Comparison of ENCODE assay signal across 15 cellular contexts in the genomic region with DNA sequence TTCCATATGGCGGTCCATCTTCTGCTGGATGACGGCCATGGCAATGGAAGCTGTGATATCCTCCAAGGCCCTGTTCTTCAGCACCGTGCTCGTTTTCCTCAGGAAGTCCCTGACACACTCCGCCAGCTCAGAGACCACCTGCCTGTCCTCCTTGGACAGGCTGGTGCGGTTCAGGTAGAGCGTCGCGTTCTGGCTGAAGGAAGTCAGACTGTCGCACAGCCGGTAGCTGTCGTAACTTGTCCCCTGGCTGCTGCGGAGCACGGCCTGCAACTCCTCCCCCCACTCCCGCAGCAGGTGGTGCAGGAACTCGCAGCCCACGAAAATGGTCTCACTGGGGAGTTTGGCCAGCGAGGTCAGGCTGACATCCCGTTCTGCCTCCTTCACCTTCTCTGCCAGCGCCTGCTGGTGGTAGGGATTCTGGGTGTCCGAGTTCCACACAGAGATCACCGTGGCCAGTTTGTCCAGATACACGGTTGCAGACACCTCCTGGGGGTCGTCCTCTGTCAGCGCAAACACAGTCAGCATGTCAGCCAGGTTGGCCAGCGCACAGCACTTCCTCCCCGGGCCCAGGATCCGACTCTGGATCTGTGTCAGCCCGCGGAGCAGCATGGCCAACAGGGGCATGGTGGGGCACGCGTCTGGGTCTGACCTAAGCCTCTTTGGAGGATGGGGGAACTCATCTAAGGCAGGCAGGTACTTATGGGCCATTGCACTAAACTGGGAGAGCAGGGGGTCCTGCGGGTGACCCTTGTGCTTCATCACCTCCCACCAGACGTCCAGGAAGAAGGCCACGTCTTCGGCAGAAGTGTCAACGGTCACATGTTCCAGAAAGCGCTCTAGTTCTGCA. TPM values are rescaled to one million over a fixed set of nuclear protein-coding genes. Genes with fewer than 3 reads are reported as not detected.
DNase-seq lines count a peak whose midpoint lies in the region; ATAC-seq, FAIRE-seq and TF ChIP-seq lines count a peak whose summit lies in the region.
"Had no signal": no experiment of that assay in that cellular context is flagged by ENCODE, and none has a peak within 500 bp of the region (broad histone marks: within the 10 kb centered on the region; RNA-seq: fewer than 3 reads in every experiment).

No MANE protein-coding gene starts in this region.

- H3K4me3 ChIP-seq in GM12878 (no peak overlapping the region), neural cell (ENCODE audit: low read length) (no peak overlapping the region), esophagus squamous epithelium (no peak overlapping the region)
- H3K4me3 ChIP-seq: GM23338 had no signal

- no peak for DNase-seq in stimulated activated naive CD8-positive, alpha-beta T cell treated with anti-CD3 and anti-CD28 coated beads, Interleukin-15, amount 100 ng/mL, for 72 hours
- no peak for DNase-seq in stimulated activated naive CD8-positive, alpha-beta T cell treated with anti-CD3 and anti-CD28 coated beads, Interleukin-15, Interleukin-2, amounts not matched to agents 100 U/mL and 50 U/mL, for 24 hours
- DNase-seq in GM12878 (ENCODE audit: low read depth, low spot score) (no peak), esophagus squamous epithelium (lab: John Stamatoyannopoulos, UW) (no peak)
- DNase-seq: 8988T; AML-193; Calu3; CD4-positive, alpha-beta T cell; DMS 273 treated with DMSO at 0.1 percent for 48 hours; H7 had no signal

- H3K9me3 Mint-ChIP-seq in stimulated activated naive CD8-positive, alpha-beta T cell treated with anti-CD3 and anti-CD28 coated beads, Interleukin-15, amount 100 ng/mL, for 72 hours, result peaks cover 7 to 10% of the 10 kb centered on the region in 2 donors
- H3K9me3 Mint-ChIP-seq: CD4-positive, alpha-beta T cell had no signal

- no peak for FAIRE-seq in GM12878 (lab: Jason Lieb, UNC)
- FAIRE-seq: GM12892 had no signal

- H2AFZ ChIP-seq in GM12878 (ENCODE audit: control insufficient read depth, low read depth, low read length) (no peak overlapping the region), neural cell (ENCODE audit: low read depth, low read length) (no peak overlapping the region)
- H2AFZ ChIP-seq: GM23338 had no signal

- RAD21 ChIA-PET in GM12878 (lab: Charles Lee; ENCODE audit: unreplicated experiment), result no interaction called here

- H3K4me1 Mint-ChIP-seq in stimulated activated naive CD8-positive, alpha-beta T cell treated with anti-CD3 and anti-CD28 coated beads, Interleukin-15, amount 100 ng/mL, for 72 hours, result peaks cover 60% of the 10 kb centered on the region

- no peak for ATAC-seq in stimulated activated naive CD8-positive, alpha-beta T cell treated with anti-CD3 and anti-CD28 coated beads, Interleukin-15, amount 100 ng/mL, for 72 hours
- no peak for ATAC-seq in stimulated activated naive CD8-positive, alpha-beta T cell treated with anti-CD3 and anti-CD28 coated beads, Interleukin-15, Interleukin-2, amounts not matched to agents 100 U/mL and 50 U/mL, for 24 hours
- ATAC-seq in GM12878 (no peak), HG03045 (IDR thresholded peaks at IDR 0.05; ENCODE audit: unreplicated experiment) (no peak), HG02759 (IDR thresholded peaks at IDR 0.05; ENCODE audit: unreplicated experiment) (no peak)
- ATAC-seq: GM23338 had no signal

- no peak overlapping the region for H3K4me2 ChIP-seq in GM12878 (ENCODE audit: control insufficient read depth, insufficient read depth)
- H3K4me2 ChIP-seq in neural cell (ENCODE audit: low read length), result no peak overlapping the region
- H3K4me2 ChIP-seq: GM23338 had no signal

- H3K36me3 ChIP-seq in GM12878 (ENCODE audit: control insufficient read depth in 2 of 2, insufficient read depth in 2 of 2, low read length in 1 of 2), result peaks cover 32 to 33% of the 10 kb centered on the region in 2 experiments
- no peaks in the 10 kb centered on the region for H3K36me3 ChIP-seq in neural cell (ENCODE audit: insufficient read depth, low read length)
- H3K36me3 ChIP-seq in esophagus squamous epithelium, result peaks cover 16 to 65% (median 26%) of the 10 kb centered on the region in 3 donors

- H3K27me3 Mint-ChIP-seq in stimulated activated naive CD8-positive, alpha-beta T cell treated with anti-CD3 and anti-CD28 coated beads, Interleukin-15, amount 100 ng/mL, for 72 hours, result no peaks in the 10 kb centered on the region
- H3K27me3 Mint-ChIP-seq: CD4-positive, alpha-beta T cell had no signal

- H3K9ac ChIP-seq in GM12878 (ENCODE audit: control insufficient read depth, insufficient read depth, low read length) (no peak overlapping the region), neural cell (ENCODE audit: low read length) (no peak overlapping the region)

- TF ChIP-seq EP300 in GM12878 (IDR thresholded peaks at IDR 0.05; ENCODE audit: borderline replicate concordance in 1 of 2, control insufficient read depth in 1 of 2, low read depth in 2 of 2, low read length in 2 of 2), result no peak
- no peak for TF ChIP-seq EP300 in neural cell (conservative IDR thresholded peaks at IDR 0.05; ENCODE audit: poor library complexity, severe bottlenecking)

- H3K4me1 ChIP-seq in GM12878 (ENCODE audit: control insufficient read depth, insufficient read depth, low read length), result peaks cover 4% of the 10 kb centered on the region; the same call in 1 of the 2 replicates
- peaks cover 10 to 25% (median 13%) of the 10 kb centered on the region in 3 donors for H3K4me1 ChIP-seq in esophagus squamous epithelium

- H3K4me3 Mint-ChIP-seq in stimulated activated naive CD8-positive, alpha-beta T cell treated with anti-CD3 and anti-CD28 coated beads, Interleukin-15, amount 100 ng/mL, for 72 hours, result no peak overlapping the region
- H3K4me3 Mint-ChIP-seq: GM23338 had no signal

- H4K20me1 ChIP-seq in GM12878 (ENCODE audit: control insufficient read depth, insufficient read depth), result no peaks in the 10 kb centered on the region
- H4K20me1 ChIP-seq in neural cell (ENCODE audit: insufficient read depth), result no peaks in the 10 kb centered on the region

- intact Hi-C loops in GM12878 (cut with micrococcal nuclease; ENCODE audit: unreplicated experiment) (no loop called here), esophagus squamous epithelium (cut with DNase I) (no loop called here)

- no peaks in the 10 kb centered on the region for H3K9me2 ChIP-seq in neural cell (ENCODE audit: insufficient read depth, low read length)

- SMC1A ChIA-PET in GM12878 (lab: Charles Lee; ENCODE audit: uncharacterized antibody, unreplicated experiment), result no interaction called here

- TF ChIP-seq POLR2A in GM12878 (IDR thresholded peaks at IDR 0.05; ENCODE audit: low read depth, low read length), result peak; percentile 57
- TF ChIP-seq POLR2A in esophagus squamous epithelium (IDR thresholded peaks at IDR 0.05), result no peak

- H3K9me3 ChIP-seq in GM12878 (replicated peaks; ENCODE audit: control insufficient read depth, insufficient read depth, low read length) (peaks cover 3% of the 10 kb centered on the region; the same call in 1 of the 3 replicates), neural cell (ENCODE audit: low read length) (no peaks in the 10 kb centered on the region), esophagus squamous epithelium (no peaks in the 10 kb centered on the region)

- peak overlapping the region; percentile 38 to 40 for H3K27ac Mint-ChIP-seq in stimulated activated naive CD8-positive, alpha-beta T cell treated with anti-CD3 and anti-CD28 coated beads, Interleukin-15, amount 100 ng/mL, for 72 hours
- H3K27ac Mint-ChIP-seq: CD4-positive, alpha-beta T cell; GM23338 had no signal

- H3K79me2 ChIP-seq in GM12878 (ENCODE audit: control insufficient read depth, insufficient read depth, low read length) (peaks cover 44% of the 10 kb centered on the region), neural cell (replicated peaks; ENCODE audit: insufficient read depth, low read length) (peaks cover 22% of the 10 kb centered on the region)

- in situ Hi-C loops in GM12878 (cut with MboI), result no loop called here

- POLR2A ChIA-PET in GM12878 (lab: Charles Lee), result no interaction called here

- H3K27ac ChIP-seq in GM12878 (ENCODE audit: control insufficient read depth, insufficient read depth), result no peak overlapping the region
- no peak overlapping the region for H3K27ac ChIP-seq in neural cell (ENCODE audit: low read length)
- no peak overlapping the region for H3K27ac ChIP-seq in esophagus squamous epithelium

- TF ChIP-seq CTCF in GM12878 (IDR thresholded peaks at IDR 0.05 in 2 of 3, conservative IDR thresholded peaks at IDR 0.05 in 1 of 3; ENCODE audit: control insufficient read depth in 2 of 3, extremely low read depth in 1 of 3, insufficient read depth in 1 of 3, low read depth in 3 of 3, low read length in 3 of 3), result no peak
- TF ChIP-seq CTCF in neural cell (IDR thresholded peaks at IDR 0.05; ENCODE audit: poor library complexity, severe bottlenecking), result no peak
- no peak for TF ChIP-seq CTCF in esophagus squamous epithelium (IDR thresholded peaks at IDR 0.05)

- CTCF ChIA-PET in GM12878 (lab: Yijun Ruan, JAX), result interaction anchor here (0.7 kb wide), 1 partner anchor 9 kb away, joined by 5 read pairs; no protein-coding TSS in a partner anchor

- H3K27me3 ChIP-seq in GM12878 (replicated peaks in 1 of 2; ENCODE audit: control insufficient read depth in 2 of 2, insufficient read depth in 2 of 2, low read length in 1 of 2) (no peaks in the 10 kb centered on the region), neural cell (ENCODE audit: insufficient read depth, low read depth, low read length) (no peaks in the 10 kb centered on the region), esophagus squamous epithelium (no peaks in the 10 kb centered on the region)

- TF ChIP-seq RAD21 in GM12878 (IDR thresholded peaks at IDR 0.05; ENCODE audit: insufficient read depth, low read depth, low read length) (no peak), neural cell (conservative IDR thresholded peaks at IDR 0.05) (no peak)

- 94% methylated on average over 37 of the region's 38 CpGs for WGBS in GM12878 (ENCODE audit: insufficient coverage, insufficient replicate concordance, low lambda C conversion rate, missing lambda C conversion rate)
- 83 to 86% methylated on average over 23 to 27 of the region's 38 CpGs for WGBS in esophagus squamous epithelium, 2 donors

- BruUV-seq in GM12878 (replicated peaks; lab: Mats Ljungman, UMichigan), result no TSS peak

- no peaks in the 10 kb centered on the region for H3F3A ChIP-seq in neural cell (ENCODE audit: insufficient read depth, low read length, poor library complexity, severe bottlenecking)

RNA-seq across cellular contexts. Expression of gene GEMIN4, which starts 5.1 kb away (rescaled TPM):
- total RNA-seq in GM12878 (2013; cell fraction: nucleolus; rRNA removed), result 28.8 and 31.2 TPM in 2 replicates
- 32.9 and 37.3 TPM in 2 replicates for total RNA-seq in GM12878 (2014; rRNA removed)
- 10.1 and 11.9 TPM in 2 replicates for total RNA-seq in GM12878 (2014; rRNA removed; fragmentation: Illumina TruSeq; extraction: Trizol)
- 47.7 and 49.1 TPM in 2 replicates for total RNA-seq in GM12878 (2021)
- polyA plus RNA-seq in GM12878 (2011; ENCODE audit: low read depth), result 13.8 TPM
- 7.0 and 31.6 TPM in 2 replicates for polyA plus RNA-seq in GM12878 (2011; rRNA removed)
- polyA plus RNA-seq in GM12878 (2011; cell fraction: cytosol; rRNA removed), result 24.3 and 27.8 TPM in 2 replicates
- polyA plus RNA-seq in GM12878 (2011; cell fraction: nucleus; rRNA removed), result 40.0 and 46.3 TPM in 2 replicates
- 20.9 and 22.6 TPM in 2 replicates for polyA plus RNA-seq in GM12878 (2012)
- 28.0 and 48.2 TPM in 2 replicates for polyA plus RNA-seq in GM12878 (2014; fragmentation: Illumina TruSeq; extraction: Trizol)
- 1 to 10 TPM; 2.4 to 5.0 TPM for polyA plus RNA-seq in GM12878 (2014; fragmentation: Nextera tagmentation; extraction: Ambion mirVana)
- polyA plus RNA-seq in GM12878 (2014; rRNA removed), result 27.3 and 33.1 TPM in 2 replicates
- 10 to 100 TPM; 53.3 to 55.6 TPM for polyA plus RNA-seq in GM12878 (2016; fragmentation: Nextera tagmentation; extraction: Ambion mirVana)
- polyA minus RNA-seq in GM12878 (2011; rRNA and poly(A)+ RNA removed), result 29.4 and 35.0 TPM in 2 replicates
- 10.4 and 15.1 TPM in 2 replicates for polyA minus RNA-seq in GM12878 (2011; cell fraction: cytosol; rRNA and poly(A)+ RNA removed)
- polyA minus RNA-seq in GM12878 (2011; cell fraction: nucleus; rRNA and poly(A)+ RNA removed), result 25.1 and 40.4 TPM in 2 replicates
- 3.6 and 4.5 TPM in 2 replicates for polyA plus RNA-seq in neural cell
- polyA minus RNA-seq in neural cell, result 8.3 and 9.4 TPM in 2 replicates
- total RNA-seq in esophagus squamous epithelium, result 10 to 100 TPM; 16.6 to 33.0 (median 20.1) TPM

RNA-seq across cellular contexts. Expression of gene TLCD3A, which starts 14.6 kb away (rescaled TPM):
- 22.6 and 25.4 TPM in 2 replicates for total RNA-seq in GM12878 (2013; cell fraction: nucleolus; rRNA removed)
- 14.6 and 18.8 TPM in 2 replicates for total RNA-seq in GM12878 (2014; rRNA removed)
- 16.1 and 17.3 TPM in 2 replicates for total RNA-seq in GM12878 (2014; rRNA removed; fragmentation: Illumina TruSeq; extraction: Trizol)
- total RNA-seq in GM12878 (2021), result 23.6 and 27.9 TPM in 2 replicates
- polyA plus RNA-seq in GM12878 (2011; ENCODE audit: low read depth), result 14.1 TPM
- polyA plus RNA-seq in GM12878 (2011; rRNA removed), result 24.0 and 29.7 TPM in 2 replicates
- 44.3 and 48.0 TPM in 2 replicates for polyA plus RNA-seq in GM12878 (2011; cell fraction: cytosol; rRNA removed)
- 17.3 and 20.9 TPM in 2 replicates for polyA plus RNA-seq in GM12878 (2011; cell fraction: nucleus; rRNA removed)
- 18.5 and 20.6 TPM in 2 replicates for polyA plus RNA-seq in GM12878 (2012)
- 21.8 and 24.0 TPM in 2 replicates for polyA plus RNA-seq in GM12878 (2014; fragmentation: Illumina TruSeq; extraction: Trizol)
- 1 to 10 TPM; 2.9 to 6.2 TPM for polyA plus RNA-seq in GM12878 (2014; fragmentation: Nextera tagmentation; extraction: Ambion mirVana)
- 20.4 and 25.9 TPM in 2 replicates for polyA plus RNA-seq in GM12878 (2014; rRNA removed)
- 10 to 100 TPM; 14.3 to 16.8 TPM for polyA plus RNA-seq in GM12878 (2016; fragmentation: Nextera tagmentation; extraction: Ambion mirVana)
- polyA minus RNA-seq in GM12878 (2011; rRNA and poly(A)+ RNA removed), result 59.7 and 62.1 TPM in 2 replicates
- 13.5 and 14.9 TPM in 2 replicates for polyA minus RNA-seq in GM12878 (2011; cell fraction: cytosol; rRNA and poly(A)+ RNA removed)
- polyA minus RNA-seq in GM12878 (2011; cell fraction: nucleus; rRNA and poly(A)+ RNA removed), result 8.7 and 12.3 TPM in 2 replicates
- polyA plus RNA-seq in neural cell, result 17.0 and 24.1 TPM in 2 replicates
- polyA minus RNA-seq in neural cell, result 21.5 and 33.8 TPM in 2 replicates
- total RNA-seq in esophagus squamous epithelium, result 10 to 100 TPM; 12.7 to 31.9 (median 20.9) TPM

RNA-seq across cellular contexts. Expression of gene VPS53, which starts 32.4 kb away (rescaled TPM):
- total RNA-seq in GM12878 (2013; cell fraction: nucleolus; rRNA removed), result 75.2 and 78.3 TPM in 2 replicates
- total RNA-seq in GM12878 (2014; rRNA removed) (12.0 and 12.2 TPM in 2 replicates), GM12878 (2014; rRNA removed; fragmentation: Illumina TruSeq; extraction: Trizol) (10.2 and 11.2 TPM in 2 replicates), GM12878 (2021) (43.0 and 48.0 TPM in 2 replicates), esophagus squamous epithelium (10 to 100 TPM; 20.9 to 28.8 (median 27.6) TPM)
- 7.2 TPM for polyA plus RNA-seq in GM12878 (2011; ENCODE audit: low read depth)
- polyA plus RNA-seq in GM12878 (2011; rRNA removed) (13.0 and 15.4 TPM in 2 replicates), GM12878 (2014; fragmentation: Illumina TruSeq; extraction: Trizol) (13.9 and 15.5 TPM in 2 replicates), GM12878 (2014; fragmentation: Nextera tagmentation; extraction: Ambion mirVana) (1 to 10 TPM; 1.9 to 2.0 TPM), GM12878 (2014; rRNA removed) (13.5 and 16.1 TPM in 2 replicates), GM12878 (2016; fragmentation: Nextera tagmentation; extraction: Ambion mirVana) (10 to 100 TPM; 15.8 to 16.8 TPM), neural cell (6.4 and 8.3 TPM in 2 replicates)
- 13.6 and 15.0 TPM in 2 replicates for polyA plus RNA-seq in GM12878 (2011; cell fraction: cytosol; rRNA removed)
- 15.6 and 16.9 TPM in 2 replicates for polyA plus RNA-seq in GM12878 (2011; cell fraction: nucleus; rRNA removed)
- polyA plus RNA-seq in GM12878 (2012), result 18.0 and 24.0 TPM in 2 replicates
- 67.3 and 122 TPM in 2 replicates for polyA minus RNA-seq in GM12878 (2011; rRNA and poly(A)+ RNA removed)
- polyA minus RNA-seq in GM12878 (2011; cell fraction: cytosol; rRNA and poly(A)+ RNA removed), result 15.9 and 30.5 TPM in 2 replicates
- 36.3 and 54.1 TPM in 2 replicates for polyA minus RNA-seq in GM12878 (2011; cell fraction: nucleus; rRNA and poly(A)+ RNA removed)
- 33.6 and 54.3 TPM in 2 replicates for polyA minus RNA-seq in neural cell

RNA-seq across cellular contexts. Expression of gene GLOD4, which starts 35.1 kb away (rescaled TPM):
- 72.1 and 79.7 TPM in 2 replicates for total RNA-seq in GM12878 (2013; cell fraction: nucleolus; rRNA removed)
- 40.8 and 53.9 TPM in 2 replicates for total RNA-seq in GM12878 (2014; rRNA removed)
- 59.9 and 65.3 TPM in 2 replicates for total RNA-seq in GM12878 (2014; rRNA removed; fragmentation: Illumina TruSeq; extraction: Trizol)
- 68.2 and 72.0 TPM in 2 replicates for total RNA-seq in GM12878 (2021)
- 37.5 TPM for polyA plus RNA-seq in GM12878 (2011; ENCODE audit: low read depth)
- 87.1 and 108 TPM in 2 replicates for polyA plus RNA-seq in GM12878 (2011; rRNA removed)
- 34.3 and 46.0 TPM in 2 replicates for polyA plus RNA-seq in GM12878 (2011; cell fraction: cytosol; rRNA removed)
- 47.0 and 56.4 TPM in 2 replicates for polyA plus RNA-seq in GM12878 (2011; cell fraction: nucleus; rRNA removed)
- polyA plus RNA-seq in GM12878 (2012), result 45.5 and 52.9 TPM in 2 replicates
- polyA plus RNA-seq in GM12878 (2014; fragmentation: Illumina TruSeq; extraction: Trizol), result 67.4 and 72.0 TPM in 2 replicates
- polyA plus RNA-seq in GM12878 (2014; fragmentation: Nextera tagmentation; extraction: Ambion mirVana), result 100 to 1,000 TPM in 1 of 2 experiments, 10 to 100 TPM in 1; 83.4 to 107 TPM
- 67.1 and 79.0 TPM in 2 replicates for polyA plus RNA-seq in GM12878 (2014; rRNA removed)
- 10 to 100 TPM; 90.7 to 91.3 TPM for polyA plus RNA-seq in GM12878 (2016; fragmentation: Nextera tagmentation; extraction: Ambion mirVana)
- polyA minus RNA-seq in GM12878 (2011; rRNA and poly(A)+ RNA removed), result 20.7 and 26.4 TPM in 2 replicates
- polyA minus RNA-seq in GM12878 (2011; cell fraction: cytosol; rRNA and poly(A)+ RNA removed), result 13.1 and 18.4 TPM in 2 replicates
- 12.3 and 22.7 TPM in 2 replicates for polyA minus RNA-seq in GM12878 (2011; cell fraction: nucleus; rRNA and poly(A)+ RNA removed)
- polyA plus RNA-seq in neural cell, result 231 and 235 TPM in 2 replicates
- polyA minus RNA-seq in neural cell, result 119 and 123 TPM in 2 replicates
- 10 to 100 TPM; 37.4 to 89.2 (median 46.0) TPM for total RNA-seq in esophagus squamous epithelium

RNA-seq across cellular contexts. Expression of gene MRM3, which starts 35.1 kb away (rescaled TPM):
- total RNA-seq in GM12878 (2013; cell fraction: nucleolus; rRNA removed), result 24.1 and 26.7 TPM in 2 replicates
- total RNA-seq in GM12878 (2014; rRNA removed) (43.3 and 48.9 TPM in 2 replicates), GM12878 (2014; rRNA removed; fragmentation: Illumina TruSeq; extraction: Trizol) (19.1 and 22.4 TPM in 2 replicates), GM12878 (2021) (25.7 and 26.9 TPM in 2 replicates), esophagus squamous epithelium (10 to 100 TPM; 15.7 to 25.7 (median 18.7) TPM)
- 10.6 TPM for polyA plus RNA-seq in GM12878 (2011; ENCODE audit: low read depth)
- polyA plus RNA-seq in GM12878 (2011; rRNA removed) (30.3 and 34.2 TPM in 2 replicates), GM12878 (2014; fragmentation: Illumina TruSeq; extraction: Trizol) (16.5 and 18.7 TPM in 2 replicates), GM12878 (2014; fragmentation: Nextera tagmentation; extraction: Ambion mirVana) (1 to 10 TPM; 2.3 to 6.0 TPM), GM12878 (2014; rRNA removed) (26.3 and 34.1 TPM in 2 replicates), GM12878 (2016; fragmentation: Nextera tagmentation; extraction: Ambion mirVana) (10 to 100 TPM; 41.0 to 41.8 TPM), neural cell (20.0 and 24.0 TPM in 2 replicates)
- 32.6 and 34.1 TPM in 2 replicates for polyA plus RNA-seq in GM12878 (2011; cell fraction: cytosol; rRNA removed)
- 18.5 and 23.9 TPM in 2 replicates for polyA plus RNA-seq in GM12878 (2011; cell fraction: nucleus; rRNA removed)
- polyA plus RNA-seq in GM12878 (2012), result 18.2 and 19.4 TPM in 2 replicates
- polyA minus RNA-seq in GM12878 (2011; rRNA and poly(A)+ RNA removed), result 22.7 and 24.3 TPM in 2 replicates
- polyA minus RNA-seq in GM12878 (2011; cell fraction: cytosol; rRNA and poly(A)+ RNA removed), result 11.4 and 11.9 TPM in 2 replicates
- polyA minus RNA-seq in GM12878 (2011; cell fraction: nucleus; rRNA and poly(A)+ RNA removed), result 18.3 and 31.4 TPM in 2 replicates
- 25.7 and 33.6 TPM in 2 replicates for polyA minus RNA-seq in neural cell
